8 cellular contexts compared by ENCODE assay signal in the genomic region with DNA sequence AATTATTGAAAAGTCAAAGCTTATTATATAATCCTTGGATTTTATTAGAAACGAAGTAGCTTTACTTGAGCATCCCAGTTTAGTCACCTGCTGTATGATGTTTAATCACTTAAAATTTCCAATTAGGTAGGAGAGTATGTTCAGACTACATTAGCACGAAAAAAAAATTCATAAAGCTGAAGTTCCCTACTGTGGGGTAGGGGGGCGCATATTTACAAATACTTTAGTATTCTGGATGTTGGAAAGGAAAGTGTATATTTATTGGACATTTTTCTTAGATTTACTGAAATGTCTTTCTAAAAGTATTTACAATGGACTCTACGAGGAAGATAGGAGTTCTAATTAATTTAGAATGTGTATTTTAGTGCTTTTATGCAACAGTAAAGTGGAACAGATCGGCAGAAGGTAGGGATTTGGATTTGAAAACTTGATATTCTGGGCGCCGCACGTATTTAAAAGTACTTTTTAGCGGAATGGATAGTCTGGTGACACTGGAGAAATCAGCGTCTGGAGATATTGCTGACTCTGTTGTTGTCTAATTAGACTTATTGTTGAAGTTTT. TPM values are rescaled to one million over a fixed set of nuclear protein-coding genes. Genes with fewer than 3 reads are reported as not detected.
A peak's percentile ranks its signal among the peaks of the same experiment; 100 is the strongest.
DNase-seq lines count a peak whose midpoint lies in the region; ATAC-seq and TF ChIP-seq lines count a peak whose summit lies in the region.

No MANE protein-coding gene starts in this region.

- H3K4me1 Mint-ChIP-seq in endothelial cell (ENCODE audit: unreplicated experiment), result peaks cover 19% of the 10 kb centered on the region

- peak overlapping the region; percentile 41 for H3K27ac ChIP-seq in cardiac muscle cell

- H3K36me3 Mint-ChIP-seq in endothelial cell (ENCODE audit: low read depth, unreplicated experiment), result no peaks in the 10 kb centered on the region

- peaks cover 1% of the 10 kb centered on the region for H3K27me3 Mint-ChIP-seq in endothelial cell (ENCODE audit: unreplicated experiment)

- DNase-seq in cardiac muscle cell (ENCODE audit: low read depth in 1 of 2, low spot score in 1 of 2), result peak; percentile 13 to 23
- DNase-seq in left ventricle myocardium superior, result no peak
- DNase-seq in NT2/D1 (ENCODE audit: low read depth, low spot score), result no peak
- no peak for DNase-seq in endothelial cell (ENCODE audit: low spot score)
- DNase-seq in retina, result peak; percentile 6
- DNase-seq in OCI-M2 (lab: John Stamatoyannopoulos, UW; ENCODE audit: unreplicated experiment), result no peak

- H3K36me3 ChIP-seq in cardiac muscle cell, result no peaks in the 10 kb centered on the region
- no peaks in the 10 kb centered on the region for H3K36me3 ChIP-seq in NT2/D1 (ENCODE audit: insufficient read depth, insufficient read length, low read length)

- H3K9ac ChIP-seq in NT2/D1 (ENCODE audit: insufficient read length, low read depth), result no peak overlapping the region

- peak overlapping the region; percentile 98 for H3K4me3 Mint-ChIP-seq in endothelial cell (ENCODE audit: unreplicated experiment)

- intact Hi-C loops in left ventricle myocardium superior (cut with micrococcal nuclease), result no loop called here

- TF ChIP-seq CTCF in cardiac muscle cell (IDR thresholded peaks at IDR 0.05; ENCODE audit: low read depth, low read length) (peak; percentile 40), endothelial cell (IDR thresholded peaks at IDR 0.05; ENCODE audit: unreplicated experiment) (peak; percentile 40)

- H3K27ac Mint-ChIP-seq in endothelial cell (ENCODE audit: unreplicated experiment), result no peak overlapping the region

- no peaks in the 10 kb centered on the region for H3K9me3 Mint-ChIP-seq in endothelial cell (ENCODE audit: unreplicated experiment)

- ATAC-seq in left ventricle myocardium superior (no peak), GM21360 (IDR thresholded peaks at IDR 0.05; ENCODE audit: unreplicated experiment) (no peak), GM18517 (IDR thresholded peaks at IDR 0.05; ENCODE audit: unreplicated experiment) (no peak)

- H3K27me3 ChIP-seq in cardiac muscle cell (no peaks in the 10 kb centered on the region), NT2/D1 (ENCODE audit: insufficient read depth, insufficient read length) (no peaks in the 10 kb centered on the region)

- H3K9me3 ChIP-seq in cardiac muscle cell (ENCODE audit: low read depth) (no peaks in the 10 kb centered on the region), NT2/D1 (ENCODE audit: insufficient read depth, low read length) (no peaks in the 10 kb centered on the region)

- peaks cover 22% of the 10 kb centered on the region for H3K4me1 ChIP-seq in cardiac muscle cell (ENCODE audit: low read depth)
- H3K4me1 ChIP-seq in NT2/D1 (ENCODE audit: insufficient read depth, insufficient read length), result no peaks in the 10 kb centered on the region

- H3K4me3 ChIP-seq in cardiac muscle cell, result peak overlapping the region; percentile 95
- peak overlapping the region; percentile 79 for H3K4me3 ChIP-seq in NT2/D1 (ENCODE audit: insufficient read length, low read depth)

RNA-seq across cellular contexts. Expression of gene CDK8, which starts 1.9 kb away (rescaled TPM):
- total RNA-seq in cardiac muscle cell (24.2 and 26.7 TPM in 2 replicates), left ventricle myocardium superior (11.7 TPM), endothelial cell (ENCODE audit: unreplicated experiment) (18.1 TPM)
- 19.8 and 24.1 TPM in 2 replicates for polyA plus RNA-seq in cardiac muscle cell

RNA-seq across cellular contexts. Expression of gene RNF6, which starts 33.7 kb away (rescaled TPM):
- total RNA-seq in cardiac muscle cell, result 17.0 and 19.4 TPM in 2 replicates
- 23.7 and 25.0 TPM in 2 replicates for polyA plus RNA-seq in cardiac muscle cell
- total RNA-seq in left ventricle myocardium superior, result 19.2 TPM
- total RNA-seq in endothelial cell (ENCODE audit: unreplicated experiment), result 20.2 TPM

Comparison
In these comparisons a context has a peak if more than half of its experiments do, and no peak if none do; other contexts are left out.
1. DNase-seq: peak in cardiac muscle cell (2 of 2) and retina (single experiment); none in left ventricle myocardium superior (single experiment), NT2/D1 (single experiment), endothelial cell (single experiment) and OCI-M2 (single experiment).